In the genomic region with DNA sequence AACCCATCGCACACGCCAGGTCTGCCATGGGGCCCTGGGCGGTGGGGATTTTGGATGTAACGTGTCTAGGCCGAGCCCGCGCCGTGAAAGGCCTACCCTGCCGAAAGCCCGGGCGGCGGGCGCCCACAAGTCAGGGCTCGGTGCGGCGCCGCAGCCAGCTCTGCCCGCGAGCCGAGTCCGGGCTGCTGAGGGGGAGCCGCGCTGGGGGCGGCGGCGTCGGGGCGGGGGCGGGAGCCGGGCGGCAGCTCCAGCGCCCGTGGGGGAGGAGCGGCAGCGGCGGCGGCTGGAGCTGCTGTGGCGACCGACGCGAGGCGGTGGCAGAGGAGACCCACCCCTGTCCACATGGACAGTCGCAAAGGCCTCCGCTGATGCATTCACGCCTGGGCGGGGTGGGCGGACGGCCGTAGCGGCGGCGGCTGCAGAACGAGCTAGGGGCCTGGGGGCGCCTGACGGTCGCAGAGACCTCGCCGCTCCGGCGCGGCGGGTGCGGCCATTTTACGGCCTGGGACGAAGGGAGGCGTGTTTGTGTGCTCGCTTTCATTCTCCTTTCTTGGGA, we compare ENCODE assay signal across 1 cellular context.
TF ChIP-seq lines count a peak whose summit lies in the region.

A gene with protein sequence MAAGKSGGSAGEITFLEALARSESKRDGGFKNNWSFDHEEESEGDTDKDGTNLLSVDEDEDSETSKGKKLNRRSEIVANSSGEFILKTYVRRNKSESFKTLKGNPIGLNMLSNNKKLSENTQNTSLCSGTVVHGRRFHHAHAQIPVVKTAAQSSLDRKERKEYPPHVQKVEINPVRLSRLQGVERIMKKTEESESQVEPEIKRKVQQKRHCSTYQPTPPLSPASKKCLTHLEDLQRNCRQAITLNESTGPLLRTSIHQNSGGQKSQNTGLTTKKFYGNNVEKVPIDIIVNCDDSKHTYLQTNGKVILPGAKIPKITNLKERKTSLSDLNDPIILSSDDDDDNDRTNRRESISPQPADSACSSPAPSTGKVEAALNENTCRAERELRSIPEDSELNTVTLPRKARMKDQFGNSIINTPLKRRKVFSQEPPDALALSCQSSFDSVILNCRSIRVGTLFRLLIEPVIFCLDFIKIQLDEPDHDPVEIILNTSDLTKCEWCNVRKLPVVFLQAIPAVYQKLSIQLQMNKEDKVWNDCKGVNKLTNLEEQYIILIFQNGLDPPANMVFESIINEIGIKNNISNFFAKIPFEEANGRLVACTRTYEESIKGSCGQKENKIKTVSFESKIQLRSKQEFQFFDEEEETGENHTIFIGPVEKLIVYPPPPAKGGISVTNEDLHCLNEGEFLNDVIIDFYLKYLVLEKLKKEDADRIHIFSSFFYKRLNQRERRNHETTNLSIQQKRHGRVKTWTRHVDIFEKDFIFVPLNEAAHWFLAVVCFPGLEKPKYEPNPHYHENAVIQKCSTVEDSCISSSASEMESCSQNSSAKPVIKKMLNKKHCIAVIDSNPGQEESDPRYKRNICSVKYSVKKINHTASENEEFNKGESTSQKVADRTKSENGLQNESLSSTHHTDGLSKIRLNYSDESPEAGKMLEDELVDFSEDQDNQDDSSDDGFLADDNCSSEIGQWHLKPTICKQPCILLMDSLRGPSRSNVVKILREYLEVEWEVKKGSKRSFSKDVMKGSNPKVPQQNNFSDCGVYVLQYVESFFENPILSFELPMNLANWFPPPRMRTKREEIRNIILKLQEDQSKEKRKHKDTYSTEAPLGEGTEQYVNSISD (plus strand): TSS at position 273 of the 556 bp plus-strand sequence. CDS start 645 bp downstream, outside the sequence.

TF ChIP-seq in K562, 482 proteins besides CTCF, POLR2A, EP300 and RAD21 (continued from another document and continues in another):
- TF ChIP-seq, protein P1, sequence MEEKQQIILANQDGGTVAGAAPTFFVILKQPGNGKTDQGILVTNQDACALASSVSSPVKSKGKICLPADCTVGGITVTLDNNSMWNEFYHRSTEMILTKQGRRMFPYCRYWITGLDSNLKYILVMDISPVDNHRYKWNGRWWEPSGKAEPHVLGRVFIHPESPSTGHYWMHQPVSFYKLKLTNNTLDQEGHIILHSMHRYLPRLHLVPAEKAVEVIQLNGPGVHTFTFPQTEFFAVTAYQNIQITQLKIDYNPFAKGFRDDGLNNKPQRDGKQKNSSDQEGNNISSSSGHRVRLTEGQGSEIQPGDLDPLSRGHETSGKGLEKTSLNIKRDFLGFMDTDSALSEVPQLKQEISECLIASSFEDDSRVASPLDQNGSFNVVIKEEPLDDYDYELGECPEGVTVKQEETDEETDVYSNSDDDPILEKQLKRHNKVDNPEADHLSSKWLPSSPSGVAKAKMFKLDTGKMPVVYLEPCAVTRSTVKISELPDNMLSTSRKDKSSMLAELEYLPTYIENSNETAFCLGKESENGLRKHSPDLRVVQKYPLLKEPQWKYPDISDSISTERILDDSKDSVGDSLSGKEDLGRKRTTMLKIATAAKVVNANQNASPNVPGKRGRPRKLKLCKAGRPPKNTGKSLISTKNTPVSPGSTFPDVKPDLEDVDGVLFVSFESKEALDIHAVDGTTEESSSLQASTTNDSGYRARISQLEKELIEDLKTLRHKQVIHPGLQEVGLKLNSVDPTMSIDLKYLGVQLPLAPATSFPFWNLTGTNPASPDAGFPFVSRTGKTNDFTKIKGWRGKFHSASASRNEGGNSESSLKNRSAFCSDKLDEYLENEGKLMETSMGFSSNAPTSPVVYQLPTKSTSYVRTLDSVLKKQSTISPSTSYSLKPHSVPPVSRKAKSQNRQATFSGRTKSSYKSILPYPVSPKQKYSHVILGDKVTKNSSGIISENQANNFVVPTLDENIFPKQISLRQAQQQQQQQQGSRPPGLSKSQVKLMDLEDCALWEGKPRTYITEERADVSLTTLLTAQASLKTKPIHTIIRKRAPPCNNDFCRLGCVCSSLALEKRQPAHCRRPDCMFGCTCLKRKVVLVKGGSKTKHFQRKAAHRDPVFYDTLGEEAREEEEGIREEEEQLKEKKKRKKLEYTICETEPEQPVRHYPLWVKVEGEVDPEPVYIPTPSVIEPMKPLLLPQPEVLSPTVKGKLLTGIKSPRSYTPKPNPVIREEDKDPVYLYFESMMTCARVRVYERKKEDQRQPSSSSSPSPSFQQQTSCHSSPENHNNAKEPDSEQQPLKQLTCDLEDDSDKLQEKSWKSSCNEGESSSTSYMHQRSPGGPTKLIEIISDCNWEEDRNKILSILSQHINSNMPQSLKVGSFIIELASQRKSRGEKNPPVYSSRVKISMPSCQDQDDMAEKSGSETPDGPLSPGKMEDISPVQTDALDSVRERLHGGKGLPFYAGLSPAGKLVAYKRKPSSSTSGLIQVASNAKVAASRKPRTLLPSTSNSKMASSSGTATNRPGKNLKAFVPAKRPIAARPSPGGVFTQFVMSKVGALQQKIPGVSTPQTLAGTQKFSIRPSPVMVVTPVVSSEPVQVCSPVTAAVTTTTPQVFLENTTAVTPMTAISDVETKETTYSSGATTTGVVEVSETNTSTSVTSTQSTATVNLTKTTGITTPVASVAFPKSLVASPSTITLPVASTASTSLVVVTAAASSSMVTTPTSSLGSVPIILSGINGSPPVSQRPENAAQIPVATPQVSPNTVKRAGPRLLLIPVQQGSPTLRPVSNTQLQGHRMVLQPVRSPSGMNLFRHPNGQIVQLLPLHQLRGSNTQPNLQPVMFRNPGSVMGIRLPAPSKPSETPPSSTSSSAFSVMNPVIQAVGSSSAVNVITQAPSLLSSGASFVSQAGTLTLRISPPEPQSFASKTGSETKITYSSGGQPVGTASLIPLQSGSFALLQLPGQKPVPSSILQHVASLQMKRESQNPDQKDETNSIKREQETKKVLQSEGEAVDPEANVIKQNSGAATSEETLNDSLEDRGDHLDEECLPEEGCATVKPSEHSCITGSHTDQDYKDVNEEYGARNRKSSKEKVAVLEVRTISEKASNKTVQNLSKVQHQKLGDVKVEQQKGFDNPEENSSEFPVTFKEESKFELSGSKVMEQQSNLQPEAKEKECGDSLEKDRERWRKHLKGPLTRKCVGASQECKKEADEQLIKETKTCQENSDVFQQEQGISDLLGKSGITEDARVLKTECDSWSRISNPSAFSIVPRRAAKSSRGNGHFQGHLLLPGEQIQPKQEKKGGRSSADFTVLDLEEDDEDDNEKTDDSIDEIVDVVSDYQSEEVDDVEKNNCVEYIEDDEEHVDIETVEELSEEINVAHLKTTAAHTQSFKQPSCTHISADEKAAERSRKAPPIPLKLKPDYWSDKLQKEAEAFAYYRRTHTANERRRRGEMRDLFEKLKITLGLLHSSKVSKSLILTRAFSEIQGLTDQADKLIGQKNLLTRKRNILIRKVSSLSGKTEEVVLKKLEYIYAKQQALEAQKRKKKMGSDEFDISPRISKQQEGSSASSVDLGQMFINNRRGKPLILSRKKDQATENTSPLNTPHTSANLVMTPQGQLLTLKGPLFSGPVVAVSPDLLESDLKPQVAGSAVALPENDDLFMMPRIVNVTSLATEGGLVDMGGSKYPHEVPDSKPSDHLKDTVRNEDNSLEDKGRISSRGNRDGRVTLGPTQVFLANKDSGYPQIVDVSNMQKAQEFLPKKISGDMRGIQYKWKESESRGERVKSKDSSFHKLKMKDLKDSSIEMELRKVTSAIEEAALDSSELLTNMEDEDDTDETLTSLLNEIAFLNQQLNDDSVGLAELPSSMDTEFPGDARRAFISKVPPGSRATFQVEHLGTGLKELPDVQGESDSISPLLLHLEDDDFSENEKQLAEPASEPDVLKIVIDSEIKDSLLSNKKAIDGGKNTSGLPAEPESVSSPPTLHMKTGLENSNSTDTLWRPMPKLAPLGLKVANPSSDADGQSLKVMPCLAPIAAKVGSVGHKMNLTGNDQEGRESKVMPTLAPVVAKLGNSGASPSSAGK (IDR thresholded peaks at IDR 0.05) = peak; percentile 61; the same call in 1 of the 2 replicates
- no peak for TF ChIP-seq NR2C2 (CRISPR knock-in tag; IDR thresholded peaks at IDR 0.05)
- TF ChIP-seq NR2C2 (tag; IDR thresholded peaks at IDR 0.05) = no peak
- TF ChIP-seq BRCA1 (IDR thresholded peaks at IDR 0.05) = no peak
- no peak for TF ChIP-seq BRCA1 (CRISPR knock-in tag; IDR thresholded peaks at IDR 0.05)
- TF ChIP-seq GTF2F1 (IDR thresholded peaks at IDR 0.05; ENCODE audit: low read depth, low read length) = 0 out of 2 replicates have a peak, but pooled peaks have one; percentile 7
- TF ChIP-seq SRSF1 (IDR thresholded peaks at IDR 0.05; ENCODE audit: low read depth, low read length) = peak; percentile 73; the same call in 1 of the 2 replicates
- peak; percentile 86 for TF ChIP-seq KDM5B (IDR thresholded peaks at IDR 0.05; ENCODE audit: insufficient replicate concordance, low read depth, low read length)
- TF ChIP-seq, protein P2, sequence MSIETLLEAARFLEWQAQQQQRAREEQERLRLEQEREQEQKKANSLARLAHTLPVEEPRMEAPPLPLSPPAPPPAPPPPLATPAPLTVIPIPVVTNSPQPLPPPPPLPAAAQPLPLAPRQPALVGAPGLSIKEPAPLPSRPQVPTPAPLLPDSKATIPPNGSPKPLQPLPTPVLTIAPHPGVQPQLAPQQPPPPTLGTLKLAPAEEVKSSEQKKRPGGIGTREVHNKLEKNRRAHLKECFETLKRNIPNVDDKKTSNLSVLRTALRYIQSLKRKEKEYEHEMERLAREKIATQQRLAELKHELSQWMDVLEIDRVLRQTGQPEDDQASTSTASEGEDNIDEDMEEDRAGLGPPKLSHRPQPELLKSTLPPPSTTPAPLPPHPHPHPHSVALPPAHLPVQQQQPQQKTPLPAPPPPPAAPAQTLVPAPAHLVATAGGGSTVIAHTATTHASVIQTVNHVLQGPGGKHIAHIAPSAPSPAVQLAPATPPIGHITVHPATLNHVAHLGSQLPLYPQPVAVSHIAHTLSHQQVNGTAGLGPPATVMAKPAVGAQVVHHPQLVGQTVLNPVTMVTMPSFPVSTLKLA (conservative IDR thresholded peaks at IDR 0.05) = peak in 1 of 2 experiments; percentile 67; a peak in 2 of 4 replicates
- TF ChIP-seq, protein P3, sequence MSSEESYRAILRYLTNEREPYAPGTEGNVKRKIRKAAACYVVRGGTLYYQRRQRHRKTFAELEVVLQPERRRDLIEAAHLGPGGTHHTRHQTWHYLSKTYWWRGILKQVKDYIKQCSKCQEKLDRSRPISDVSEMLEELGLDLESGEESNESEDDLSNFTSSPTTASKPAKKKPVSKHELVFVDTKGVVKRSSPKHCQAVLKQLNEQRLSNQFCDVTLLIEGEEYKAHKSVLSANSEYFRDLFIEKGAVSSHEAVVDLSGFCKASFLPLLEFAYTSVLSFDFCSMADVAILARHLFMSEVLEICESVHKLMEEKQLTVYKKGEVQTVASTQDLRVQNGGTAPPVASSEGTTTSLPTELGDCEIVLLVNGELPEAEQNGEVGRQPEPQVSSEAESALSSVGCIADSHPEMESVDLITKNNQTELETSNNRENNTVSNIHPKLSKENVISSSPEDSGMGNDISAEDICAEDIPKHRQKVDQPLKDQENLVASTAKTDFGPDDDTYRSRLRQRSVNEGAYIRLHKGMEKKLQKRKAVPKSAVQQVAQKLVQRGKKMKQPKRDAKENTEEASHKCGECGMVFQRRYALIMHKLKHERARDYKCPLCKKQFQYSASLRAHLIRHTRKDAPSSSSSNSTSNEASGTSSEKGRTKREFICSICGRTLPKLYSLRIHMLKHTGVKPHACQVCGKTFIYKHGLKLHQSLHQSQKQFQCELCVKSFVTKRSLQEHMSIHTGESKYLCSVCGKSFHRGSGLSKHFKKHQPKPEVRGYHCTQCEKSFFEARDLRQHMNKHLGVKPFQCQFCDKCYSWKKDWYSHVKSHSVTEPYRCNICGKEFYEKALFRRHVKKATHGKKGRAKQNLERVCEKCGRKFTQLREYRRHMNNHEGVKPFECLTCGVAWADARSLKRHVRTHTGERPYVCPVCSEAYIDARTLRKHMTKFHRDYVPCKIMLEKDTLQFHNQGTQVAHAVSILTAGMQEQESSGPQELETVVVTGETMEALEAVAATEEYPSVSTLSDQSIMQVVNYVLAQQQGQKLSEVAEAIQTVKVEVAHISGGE (CRISPR knock-in tag; IDR thresholded peaks at IDR 0.05) = peak in 1 of 3 experiments; percentile 54; a peak in 2 of 6 replicates
- TF ChIP-seq EGR1 (conservative IDR thresholded peaks at IDR 0.05) = peak; percentile 32; the same call in 1 of the 2 replicates
- TF ChIP-seq, protein P4, sequence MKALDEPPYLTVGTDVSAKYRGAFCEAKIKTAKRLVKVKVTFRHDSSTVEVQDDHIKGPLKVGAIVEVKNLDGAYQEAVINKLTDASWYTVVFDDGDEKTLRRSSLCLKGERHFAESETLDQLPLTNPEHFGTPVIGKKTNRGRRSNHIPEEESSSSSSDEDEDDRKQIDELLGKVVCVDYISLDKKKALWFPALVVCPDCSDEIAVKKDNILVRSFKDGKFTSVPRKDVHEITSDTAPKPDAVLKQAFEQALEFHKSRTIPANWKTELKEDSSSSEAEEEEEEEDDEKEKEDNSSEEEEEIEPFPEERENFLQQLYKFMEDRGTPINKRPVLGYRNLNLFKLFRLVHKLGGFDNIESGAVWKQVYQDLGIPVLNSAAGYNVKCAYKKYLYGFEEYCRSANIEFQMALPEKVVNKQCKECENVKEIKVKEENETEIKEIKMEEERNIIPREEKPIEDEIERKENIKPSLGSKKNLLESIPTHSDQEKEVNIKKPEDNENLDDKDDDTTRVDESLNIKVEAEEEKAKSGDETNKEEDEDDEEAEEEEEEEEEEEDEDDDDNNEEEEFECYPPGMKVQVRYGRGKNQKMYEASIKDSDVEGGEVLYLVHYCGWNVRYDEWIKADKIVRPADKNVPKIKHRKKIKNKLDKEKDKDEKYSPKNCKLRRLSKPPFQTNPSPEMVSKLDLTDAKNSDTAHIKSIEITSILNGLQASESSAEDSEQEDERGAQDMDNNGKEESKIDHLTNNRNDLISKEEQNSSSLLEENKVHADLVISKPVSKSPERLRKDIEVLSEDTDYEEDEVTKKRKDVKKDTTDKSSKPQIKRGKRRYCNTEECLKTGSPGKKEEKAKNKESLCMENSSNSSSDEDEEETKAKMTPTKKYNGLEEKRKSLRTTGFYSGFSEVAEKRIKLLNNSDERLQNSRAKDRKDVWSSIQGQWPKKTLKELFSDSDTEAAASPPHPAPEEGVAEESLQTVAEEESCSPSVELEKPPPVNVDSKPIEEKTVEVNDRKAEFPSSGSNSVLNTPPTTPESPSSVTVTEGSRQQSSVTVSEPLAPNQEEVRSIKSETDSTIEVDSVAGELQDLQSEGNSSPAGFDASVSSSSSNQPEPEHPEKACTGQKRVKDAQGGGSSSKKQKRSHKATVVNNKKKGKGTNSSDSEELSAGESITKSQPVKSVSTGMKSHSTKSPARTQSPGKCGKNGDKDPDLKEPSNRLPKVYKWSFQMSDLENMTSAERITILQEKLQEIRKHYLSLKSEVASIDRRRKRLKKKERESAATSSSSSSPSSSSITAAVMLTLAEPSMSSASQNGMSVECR (CRISPR knock-in tag; IDR thresholded peaks at IDR 0.05) = peak; percentile 65; the same call in 1 of the 2 replicates
- TF ChIP-seq, protein P5, sequence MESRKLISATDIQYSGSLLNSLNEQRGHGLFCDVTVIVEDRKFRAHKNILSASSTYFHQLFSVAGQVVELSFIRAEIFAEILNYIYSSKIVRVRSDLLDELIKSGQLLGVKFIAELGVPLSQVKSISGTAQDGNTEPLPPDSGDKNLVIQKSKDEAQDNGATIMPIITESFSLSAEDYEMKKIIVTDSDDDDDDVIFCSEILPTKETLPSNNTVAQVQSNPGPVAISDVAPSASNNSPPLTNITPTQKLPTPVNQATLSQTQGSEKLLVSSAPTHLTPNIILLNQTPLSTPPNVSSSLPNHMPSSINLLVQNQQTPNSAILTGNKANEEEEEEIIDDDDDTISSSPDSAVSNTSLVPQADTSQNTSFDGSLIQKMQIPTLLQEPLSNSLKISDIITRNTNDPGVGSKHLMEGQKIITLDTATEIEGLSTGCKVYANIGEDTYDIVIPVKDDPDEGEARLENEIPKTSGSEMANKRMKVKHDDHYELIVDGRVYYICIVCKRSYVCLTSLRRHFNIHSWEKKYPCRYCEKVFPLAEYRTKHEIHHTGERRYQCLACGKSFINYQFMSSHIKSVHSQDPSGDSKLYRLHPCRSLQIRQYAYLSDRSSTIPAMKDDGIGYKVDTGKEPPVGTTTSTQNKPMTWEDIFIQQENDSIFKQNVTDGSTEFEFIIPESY (CRISPR knock-in tag; IDR thresholded peaks at IDR 0.05) = peak; percentile 47; the same call in 1 of the 2 replicates
- TF ChIP-seq CBX5 (IDR thresholded peaks at IDR 0.05; ENCODE audit: borderline replicate concordance, low read depth) = no peak
- TF ChIP-seq ETV6 (IDR thresholded peaks at IDR 0.05; ENCODE audit: borderline replicate concordance in 1 of 2, low read depth in 2 of 2, low read length in 1 of 2) = no peak
- peak; percentile 71; the same call in 1 of the 2 replicates for TF ChIP-seq ETV6 (CRISPR knock-in tag; IDR thresholded peaks at IDR 0.05; ENCODE audit: borderline replicate concordance)
